21 cellular contexts compared by ENCODE assay signal in the genomic region with DNA sequence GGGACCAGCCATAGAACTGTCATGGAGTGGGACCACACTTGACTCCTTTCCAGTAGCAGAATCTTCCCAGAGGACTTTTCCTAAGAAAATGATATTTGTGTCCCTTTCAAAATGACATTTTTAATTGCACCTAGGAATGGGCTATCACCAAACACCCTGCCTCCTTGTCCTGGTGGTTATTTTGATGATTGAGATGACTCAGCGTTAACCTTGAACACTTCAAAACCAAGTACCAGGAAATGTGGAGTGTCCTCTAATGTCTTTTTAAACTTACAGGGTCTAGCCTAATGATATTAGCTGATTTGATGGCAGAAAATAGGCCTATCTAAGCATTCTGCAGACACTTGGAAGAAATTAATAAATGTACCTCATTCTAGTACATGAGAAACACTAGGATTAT.
"Had no signal": no experiment of that assay in that cellular context is flagged by ENCODE, and none has a peak within 500 bp of the region (broad histone marks: within the 10 kb centered on the region; RNA-seq: fewer than 3 reads in every experiment).

No MANE protein-coding gene starts in this region.

- H3K36me3 ChIP-seq: spleen, tibial nerve, uterus, WERI-Rb-1 had no signal

- H3K4me3 ChIP-seq: body of pancreas, spleen, tibial nerve, uterus had no signal

- DNase-seq: activated CD4-positive, alpha-beta memory T cell treated with anti-CD3 and anti-CD28 coated beads for 36 hours; activated CD4-positive, alpha-beta T cell treated with anti-CD3 and anti-CD28 coated beads for 1 hour; activated naive CD4-positive, alpha-beta T cell treated with Interleukin-2 at 50 U/mL for 16 hours; activated naive CD8-positive, alpha-beta T cell treated with anti-CD3 and anti-CD28 coated beads, Interleukin-2, amount 10 ng/mL, durations not matched to agents 7 days and 5 days; activated T-cell treated with anti-CD3 and anti-CD28 coated beads, Interleukin-2, amount 50 U/mL, for 1 hour; amygdala; body of pancreas; caudate nucleus; effector memory CD8-positive, alpha-beta T cell; immature natural killer cell; kidney glomerular epithelial cell; left ventricle myocardium superior; occipital lobe; posterior cingulate gyrus; spleen; stimulated activated CD4-positive, alpha-beta T cell treated with anti-CD3 and anti-CD28 coated beads, Interleukin-4, amount 100 ng/mL, for 4 hours; stimulated activated naive B cell treated with anti-CD40 and anti-IgM and Interleukin-4, amounts not matched to agents 10 μg/mL and 1 μg/mL and 100 μg/mL, for 72 hours; substantia nigra; uterus; WERI-Rb-1 had no signal

- H3K27ac ChIP-seq: body of pancreas, spleen, tibial nerve, uterus, WERI-Rb-1 had no signal

- H3K27me3 ChIP-seq: body of pancreas, spleen, tibial nerve, uterus had no signal

- H3K4me1 ChIP-seq: uterus had no signal

- ATAC-seq: body of pancreas; effector memory CD8-positive, alpha-beta T cell; left ventricle myocardium superior; stimulated activated naive B cell treated with anti-CD40 and anti-IgM and Interleukin-4, amounts not matched to agents 10 μg/mL and 1 μg/mL and 100 μg/mL, for 72 hours had no signal

- H3K9me3 ChIP-seq: body of pancreas, spleen, tibial nerve, uterus had no signal
